Comparison of ENCODE assay signal across 1 cellular context in genomic region chr2:69177063-69177771, GRCh38.
TF ChIP-seq lines count a peak whose summit lies in the region.

No MANE protein-coding gene starts in this region.

TF ChIP-seq in K562, 482 proteins besides CTCF, POLR2A, EP300 and RAD21 (continued from another document):
- TF ChIP-seq UBTF (IDR thresholded peaks at IDR 0.05; ENCODE audit: borderline replicate concordance in 1 of 2, low read depth in 2 of 2, low read length in 2 of 2) (0 out of 4 replicates have a peak, but pooled peaks of 1 of the 2 experiments have one; percentile 26), PYGO2 (tag; IDR thresholded peaks at IDR 0.05) (no peak), HNRNPL (IDR thresholded peaks at IDR 0.05; ENCODE audit: low read depth, low read length) (no peak), THRA (IDR thresholded peaks at IDR 0.05) (no peak), SMARCE1 (IDR thresholded peaks at IDR 0.05) (no peak), PRPF4 (IDR thresholded peaks at IDR 0.05; ENCODE audit: insufficient read depth, low read depth, low read length, poor library complexity, severe bottlenecking) (no peak), SNIP1 (IDR thresholded peaks at IDR 0.05; ENCODE audit: low read depth) (no peak), BCL6 (CRISPR knock-in tag; IDR thresholded peaks at IDR 0.05) (no peak)
